ENCODE assay signal across 8 cellular contexts in genomic region chr3:128068156-128068620, GRCh38. TPM values are rescaled to one million over a fixed set of nuclear protein-coding genes. Genes with fewer than 3 reads are reported as not detected.
DNase-seq lines count a peak whose midpoint lies in the region; ATAC-seq and TF ChIP-seq lines count a peak whose summit lies in the region.

No MANE protein-coding gene starts in this region.

- no peaks in the 10 kb centered on the region for H3K4me1 Mint-ChIP-seq in mesothelial cell of epicardium

- no peak overlapping the region for H3K27ac ChIP-seq in C4-2B
- H3K27ac ChIP-seq in OCI-LY7 (ENCODE audit: low read depth, low read length, poor library complexity, severe bottlenecking) = no peak overlapping the region

- H3K27me3 Mint-ChIP-seq in mesothelial cell of epicardium (ENCODE audit: low read depth) = no peaks in the 10 kb centered on the region

- POLR2A ChIA-PET in OCI-LY7 (lab: Charles Lee) = interaction anchor here (0.5 kb wide), 2 partner anchors 357 to 388 kb away, joined by 3 to 4 read pairs; no protein-coding TSS in a partner anchor

- no peaks in the 10 kb centered on the region for H3K9me3 Mint-ChIP-seq in mesothelial cell of epicardium

- H3K36me3 Mint-ChIP-seq in mesothelial cell of epicardium = peaks cover 49% of the 10 kb centered on the region

- peak overlapping the region; percentile 73 for H3K27ac Mint-ChIP-seq in mesothelial cell of epicardium

- no peaks in the 10 kb centered on the region for H3K4me1 ChIP-seq in OCI-LY7 (ENCODE audit: insufficient read depth, low read length, poor library complexity, severe bottlenecking)

- TF ChIP-seq CTCF in C4-2B (conservative IDR thresholded peaks at IDR 0.05) (peak; percentile 87), GM12872 (IDR thresholded peaks at IDR 0.05; ENCODE audit: insufficient read depth, low read depth, low read length) (peak; percentile 69), OCI-LY7 (conservative IDR thresholded peaks at IDR 0.05; ENCODE audit: low read length) (peak; percentile 81), cardiac fibroblast (IDR thresholded peaks at IDR 0.05; ENCODE audit: low read depth, low read length) (peak; percentile 73), mesothelial cell of epicardium (IDR thresholded peaks at IDR 0.05; ENCODE audit: unreplicated experiment) (peak; percentile 64)

- no peaks in the 10 kb centered on the region for H3K9me2 ChIP-seq in OCI-LY7 (ENCODE audit: insufficient read depth, low read length)

- ATAC-seq in GM18867 (IDR thresholded peaks at IDR 0.05; ENCODE audit: unreplicated experiment) (no peak), HG02938 (IDR thresholded peaks at IDR 0.05; ENCODE audit: unreplicated experiment) (no peak)

- H4K20me1 ChIP-seq in OCI-LY7 (ENCODE audit: insufficient read depth, low read length) = peaks cover 3% of the 10 kb centered on the region; the same call in 1 of the 2 replicates

- H3K4me3 ChIP-seq in OCI-LY7 (ENCODE audit: low read depth, low read length, poor library complexity, severe bottlenecking) (no peak overlapping the region), cardiac fibroblast (replicated peaks in 1 of 2; ENCODE audit: low read depth in 2 of 2, low read length in 2 of 2) (no peak overlapping the region)

- no peak overlapping the region for H2AFZ ChIP-seq in OCI-LY7 (ENCODE audit: low read length)

- CTCF ChIA-PET in OCI-LY7 (lab: Charles Lee; ENCODE audit: unreplicated experiment) = no interaction called here

- DNase-seq in OCI-LY7 (ENCODE audit: low spot score) = peak; percentile 63
- DNase-seq in cardiac fibroblast (ENCODE audit: low read depth in 2 of 2) = peak; percentile 65 to 66
- no peak for DNase-seq in mesothelial cell of epicardium (ENCODE audit: low spot score in 2 of 2, unreplicated experiment in 2 of 2)
- DNase-seq in activated effector memory CD4-positive, alpha-beta T cell treated with anti-CD3 and anti-CD28 coated beads, Interleukin-2, amount 50 U/mL, for 16 hours = no peak

- no peak overlapping the region for H3K4me2 ChIP-seq in OCI-LY7 (ENCODE audit: low read length)

- H3K79me2 ChIP-seq in OCI-LY7 (ENCODE audit: insufficient read depth, low read depth, low read length) = no peaks in the 10 kb centered on the region

- BruUV-seq in OCI-LY7 (replicated peaks; lab: Mats Ljungman, UMichigan) = no TSS peak

- H3K9me3 ChIP-seq in OCI-LY7 (ENCODE audit: low read length) = no peaks in the 10 kb centered on the region

- H3K4me3 Mint-ChIP-seq in mesothelial cell of epicardium = no peak overlapping the region

- H3K36me3 ChIP-seq in OCI-LY7 (ENCODE audit: insufficient read depth, low read length) = peaks cover 100% of the 10 kb centered on the region

- intact Hi-C loops in OCI-LY7 (cut with micrococcal nuclease; ENCODE audit: unreplicated experiment) = no loop called here

RNA-seq across cellular contexts. Expression of gene SEC61A1, which starts 16.0 kb away (rescaled TPM):
- 72.9 and 85.2 TPM in 2 replicates for total RNA-seq in OCI-LY7 (2014; rRNA removed; shearing (Covaris generic))
- 118 and 133 TPM in 2 replicates for total RNA-seq in OCI-LY7 (2022)
- 205 to 207 TPM (median 206 TPM) in 3 replicates for total RNA-seq in mesothelial cell of epicardium

RNA-seq across cellular contexts. Expression of gene RUVBL1, which starts 55.4 kb away (rescaled TPM):
- total RNA-seq in OCI-LY7 (2014; rRNA removed; shearing (Covaris generic)) = 103 and 116 TPM in 2 replicates
- total RNA-seq in OCI-LY7 (2022) (91.4 and 95.0 TPM in 2 replicates), mesothelial cell of epicardium (37.8 to 40.6 TPM (median 38.6 TPM) in 3 replicates)

Comparison
In these comparisons a context has a peak if more than half of its experiments do, and no peak if none do; other contexts are left out.
1. DNase-seq: peak in OCI-LY7 (single experiment) and cardiac fibroblast (2 of 2); none in mesothelial cell of epicardium (0 of 2) and activated effector memory CD4-positive, alpha-beta T cell treated with anti-CD3 and anti-CD28 coated beads, Interleukin-2, amount 50 U/mL, for 16 hours (single experiment).
2. Peak in every context shown above with its lines, with median percentiles within 50 percentile points of each other: CTCF ChIP-seq.